1 cellular context compared by ENCODE assay signal in the genomic region with DNA sequence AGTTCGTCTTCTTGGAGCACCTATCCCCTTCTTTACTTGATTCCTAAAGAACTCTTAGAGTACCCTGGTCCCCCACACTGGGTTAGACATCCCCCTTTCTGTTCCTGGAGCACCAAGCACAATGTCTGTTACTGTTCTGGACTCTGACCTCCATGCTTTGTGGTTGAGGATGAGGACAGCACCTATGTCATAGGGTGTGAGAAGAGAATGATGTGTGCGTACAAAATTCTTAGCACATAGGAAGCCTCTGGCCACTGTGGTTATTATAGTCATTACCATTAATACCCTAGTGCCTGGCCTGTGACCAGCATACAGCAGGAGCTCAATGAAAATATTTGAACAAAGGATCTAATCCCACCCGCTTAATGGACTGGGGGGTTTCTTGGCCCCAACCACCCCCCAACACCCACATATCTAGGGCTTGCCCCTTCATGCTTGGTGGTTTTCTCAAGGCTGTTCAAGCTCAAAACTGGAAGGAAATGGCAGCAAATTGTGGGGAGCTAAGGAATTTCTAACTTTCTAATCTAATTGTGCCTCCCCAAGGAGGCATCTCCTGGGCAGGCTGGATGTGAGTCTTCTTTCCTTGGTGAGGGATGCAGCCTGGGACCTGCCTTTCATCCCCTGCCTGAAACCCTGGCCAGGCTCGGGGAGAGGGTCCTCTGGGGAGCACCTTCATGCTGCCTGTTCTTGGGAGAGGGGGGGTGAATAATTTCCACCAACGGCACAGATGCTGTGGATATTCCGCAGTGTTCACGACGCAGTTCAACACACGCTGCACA.
TF ChIP-seq lines count a peak whose summit lies in the region.

No MANE protein-coding gene starts in this region.

TF ChIP-seq in HepG2, 621 proteins besides CTCF, POLR2A, EP300 and RAD21 (continued from another document):
- TF ChIP-seq, protein P1, sequence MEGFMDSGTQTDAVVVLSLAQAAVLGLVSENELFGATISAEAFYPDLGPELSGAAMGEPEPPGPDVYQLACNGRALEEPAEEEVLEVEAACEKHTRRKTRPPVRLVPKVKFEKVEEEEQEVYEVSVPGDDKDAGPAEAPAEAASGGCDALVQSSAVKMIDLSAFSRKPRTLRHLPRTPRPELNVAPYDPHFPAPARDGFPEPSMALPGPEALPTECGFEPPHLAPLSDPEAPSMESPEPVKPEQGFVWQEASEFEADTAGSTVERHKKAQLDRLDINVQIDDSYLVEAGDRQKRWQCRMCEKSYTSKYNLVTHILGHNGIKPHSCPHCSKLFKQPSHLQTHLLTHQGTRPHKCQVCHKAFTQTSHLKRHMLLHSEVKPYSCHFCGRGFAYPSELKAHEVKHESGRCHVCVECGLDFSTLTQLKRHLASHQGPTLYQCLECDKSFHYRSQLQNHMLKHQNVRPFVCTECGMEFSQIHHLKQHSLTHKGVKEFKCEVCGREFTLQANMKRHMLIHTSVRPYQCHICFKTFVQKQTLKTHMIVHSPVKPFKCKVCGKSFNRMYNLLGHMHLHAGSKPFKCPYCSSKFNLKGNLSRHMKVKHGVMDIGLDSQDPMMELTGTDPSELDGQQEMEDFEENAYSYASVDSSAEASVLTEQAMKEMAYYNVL (CRISPR knock-in tag; IDR thresholded peaks at IDR 0.05; ENCODE audit: borderline replicate concordance) = no peak
- TF ChIP-seq, protein P2, sequence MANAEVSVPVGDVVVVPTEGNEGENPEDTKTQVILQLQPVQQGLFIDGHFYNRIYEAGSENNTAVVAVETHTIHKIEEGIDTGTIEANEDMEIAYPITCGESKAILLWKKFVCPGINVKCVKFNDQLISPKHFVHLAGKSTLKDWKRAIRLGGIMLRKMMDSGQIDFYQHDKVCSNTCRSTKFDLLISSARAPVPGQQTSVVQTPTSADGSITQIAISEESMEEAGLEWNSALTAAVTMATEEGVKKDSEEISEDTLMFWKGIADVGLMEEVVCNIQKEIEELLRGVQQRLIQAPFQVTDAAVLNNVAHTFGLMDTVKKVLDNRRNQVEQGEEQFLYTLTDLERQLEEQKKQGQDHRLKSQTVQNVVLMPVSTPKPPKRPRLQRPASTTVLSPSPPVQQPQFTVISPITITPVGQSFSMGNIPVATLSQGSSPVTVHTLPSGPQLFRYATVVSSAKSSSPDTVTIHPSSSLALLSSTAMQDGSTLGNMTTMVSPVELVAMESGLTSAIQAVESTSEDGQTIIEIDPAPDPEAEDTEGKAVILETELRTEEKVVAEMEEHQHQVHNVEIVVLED (CRISPR knock-in tag; IDR thresholded peaks at IDR 0.05; ENCODE audit: borderline replicate concordance) = no peak
- TF ChIP-seq SAP130 (CRISPR knock-in tag; IDR thresholded peaks at IDR 0.05; ENCODE audit: low read depth) = 0 out of 2 replicates have a peak, but pooled peaks have one; percentile 7
